36 cellular contexts compared by ENCODE assay signal in genomic region chr16:30782486-30783279, GRCh38.
"Had no signal": no experiment of that assay in that cellular context is flagged by ENCODE, and none has a peak within 500 bp of the region (broad histone marks: within the 10 kb centered on the region; RNA-seq: fewer than 3 reads in every experiment).

No MANE protein-coding gene starts in this region.

- H3K36me3 Mint-ChIP-seq: activated CD8-positive, alpha-beta memory T cell treated with anti-CD3 and anti-CD28 coated beads, Interleukin-2, amount 10 ng/mL, durations not matched to agents 7 days and 5 days; activated naive CD4-positive, alpha-beta T cell treated with anti-CD3 and anti-CD28 coated beads, Interleukin-2, amount 10 ng/mL, durations not matched to agents 7 days and 5 days had no signal

- FAIRE-seq: bronchial epithelial cell, RCC 7860 had no signal

- DNase-seq: activated CD4-positive, alpha-beta memory T cell treated with anti-CD3 and anti-CD28 coated beads, Interleukin-2, amount 10 ng/mL, durations not matched to agents 7 days and 5 days; activated CD4-positive, alpha-beta T cell treated with anti-CD3 and anti-CD28 coated beads for 1 hour; activated CD4-positive, alpha-beta T cell treated with anti-CD3 and anti-CD28 coated beads for 48 hours; activated CD4-positive, CD25-positive, alpha-beta regulatory T cell; activated CD8-positive, alpha-beta memory T cell treated with anti-CD3 and anti-CD28 coated beads for 24 hours; activated CD8-positive, alpha-beta memory T cell treated with anti-CD3 and anti-CD28 coated beads, Interleukin-2, amount 10 ng/mL, durations not matched to agents 7 days and 5 days; activated CD8-positive, alpha-beta memory T cell treated with anti-CD3 and anti-CD28 coated beads, Interleukin-2, amount 50 U/mL, for 48 hours; activated effector memory CD4-positive, alpha-beta T cell treated with Interleukin-2 at 50 U/mL for 16 hours; activated naive CD4-positive, alpha-beta T cell treated with anti-CD3 and anti-CD28 coated beads, Interleukin-2, amount 10 ng/mL, durations not matched to agents 7 days and 5 days; activated naive CD8-positive, alpha-beta T cell treated with anti-CD3 and anti-CD28 coated beads, Interleukin-2, amount 50 U/mL, for 24 hours; activated T-cell treated with anti-CD3 and anti-CD28 coated beads, Interleukin-2, amount 50 U/mL, for 48 hours; anterior cingulate cortex; caudate nucleus; cerebellar nuclear complex; NCI-H1092 treated with DMSO at 0.1 percent for 48 hours; NCI-H1417; NCI-H146; NCI-H187; NCI-H2029 treated with DMSO at 0.1 percent for 48 hours; NCI-H2107; NCI-H2171; NCI-H510A; NCI-H526; NCI-H748 treated with DMSO at 0.1 percent for 48 hours; NK-92 treated with Interleukin-12 subunit alpha and Interleukin-12 subunit beta, amount 100 ng/mL, for 24 hours; PC-3; Right ventricle myocardium superior; SW 1271; T-helper 1 cell; T-helper 2 cell; T1000; WERI-Rb-1 had no signal

- ATAC-seq: activated CD8-positive, alpha-beta memory T cell treated with anti-CD3 and anti-CD28 coated beads, Interleukin-2, amount 10 ng/mL, durations not matched to agents 7 days and 5 days; activated naive CD8-positive, alpha-beta T cell treated with anti-CD3 and anti-CD28 coated beads, Interleukin-2, amount 50 U/mL, for 24 hours; PC-3 had no signal

- H3K27ac ChIP-seq: WERI-Rb-1 had no signal

- H3K27me3 Mint-ChIP-seq: activated naive CD8-positive, alpha-beta T cell; activated naive CD8-positive, alpha-beta T cell treated with anti-CD3 and anti-CD28 coated beads, Interleukin-2, amount 50 U/mL, for 24 hours had no signal

- H3K27ac Mint-ChIP-seq: activated CD4-positive, alpha-beta memory T cell treated with anti-CD3 and anti-CD28 coated beads, Interleukin-2, amount 10 ng/mL, durations not matched to agents 7 days and 5 days; activated CD8-positive, alpha-beta memory T cell treated with anti-CD3 and anti-CD28 coated beads, Interleukin-2, amount 10 ng/mL, durations not matched to agents 7 days and 5 days; activated naive CD4-positive, alpha-beta T cell treated with anti-CD3 and anti-CD28 coated beads, Interleukin-2, amount 10 ng/mL, durations not matched to agents 7 days and 5 days; activated naive CD8-positive, alpha-beta T cell; activated naive CD8-positive, alpha-beta T cell treated with anti-CD3 and anti-CD28 coated beads, Interleukin-2, amount 50 U/mL, for 24 hours had no signal

- H3K4me3 Mint-ChIP-seq: activated CD4-positive, alpha-beta memory T cell treated with anti-CD3 and anti-CD28 coated beads, Interleukin-2, amount 10 ng/mL, durations not matched to agents 7 days and 5 days; activated CD8-positive, alpha-beta memory T cell treated with anti-CD3 and anti-CD28 coated beads, Interleukin-2, amount 10 ng/mL, durations not matched to agents 7 days and 5 days; activated naive CD4-positive, alpha-beta T cell treated with anti-CD3 and anti-CD28 coated beads, Interleukin-2, amount 10 ng/mL, durations not matched to agents 7 days and 5 days; activated naive CD8-positive, alpha-beta T cell; activated naive CD8-positive, alpha-beta T cell treated with anti-CD3 and anti-CD28 coated beads, Interleukin-2, amount 50 U/mL, for 24 hours; brain had no signal

- H3K9me3 Mint-ChIP-seq: activated CD4-positive, alpha-beta memory T cell treated with anti-CD3 and anti-CD28 coated beads, Interleukin-2, amount 10 ng/mL, durations not matched to agents 7 days and 5 days; activated naive CD4-positive, alpha-beta T cell treated with anti-CD3 and anti-CD28 coated beads, Interleukin-2, amount 10 ng/mL, durations not matched to agents 7 days and 5 days; activated naive CD8-positive, alpha-beta T cell treated with anti-CD3 and anti-CD28 coated beads, Interleukin-2, amount 50 U/mL, for 24 hours; brain had no signal
